20 cellular contexts compared by ENCODE assay signal in the genomic region with DNA sequence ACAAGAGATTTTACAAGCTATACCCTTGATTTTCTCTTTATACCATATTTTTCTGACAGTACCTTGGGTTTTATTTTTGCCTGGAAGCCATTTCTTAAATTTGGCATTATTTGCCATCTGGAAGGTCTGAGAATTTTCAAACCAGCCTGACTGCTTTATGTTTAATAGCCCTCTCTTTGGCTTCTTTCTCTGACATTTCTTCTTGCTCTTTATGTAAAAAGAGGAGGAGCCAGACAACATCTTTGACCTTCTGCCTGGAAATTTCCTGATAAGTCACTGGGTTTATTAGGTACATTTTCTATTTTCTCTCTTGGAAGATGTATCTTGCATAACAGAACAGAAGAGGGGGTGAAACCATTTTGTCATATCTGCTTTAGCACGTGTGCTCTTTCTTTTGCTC.
DNase-seq lines count a peak whose midpoint lies in the region; ATAC-seq and TF ChIP-seq lines count a peak whose summit lies in the region.
"Had no signal": no experiment of that assay in that cellular context is flagged by ENCODE, and none has a peak within 500 bp of the region (broad histone marks: within the 10 kb centered on the region; RNA-seq: fewer than 3 reads in every experiment).

No MANE protein-coding gene starts in this region.

- CTCF ChIA-PET in Caco-2 (lab: Charles Lee), result no interaction called here

- no peaks in the 10 kb centered on the region for H3K27me3 Mint-ChIP-seq in CD4-positive, CD25-positive, alpha-beta regulatory T cell
- H3K27me3 Mint-ChIP-seq in central memory CD8-positive, alpha-beta T cell, result no peaks in the 10 kb centered on the region
- no peaks in the 10 kb centered on the region for H3K27me3 Mint-ChIP-seq in Caco-2 (ENCODE audit: insufficient read depth, unreplicated experiment)
- H3K27me3 Mint-ChIP-seq: CD4-positive, alpha-beta memory T cell had no signal

- peaks cover 7% of the 10 kb centered on the region for H3K4me1 ChIP-seq in CD4-positive, CD25-positive, alpha-beta regulatory T cell (ENCODE audit: control insufficient read depth, insufficient read depth, low read length, poor library complexity, severe bottlenecking)
- H3K4me1 ChIP-seq in prostate gland (replicated peaks) (no peaks in the 10 kb centered on the region), Caco-2 (no peaks in the 10 kb centered on the region)
- H3K4me1 ChIP-seq: HAP-1 had no signal

- intact Hi-C loops in prostate gland (cut with DNase I) (no loop called here), Caco-2 (cut with micrococcal nuclease; ENCODE audit: unreplicated experiment) (no loop called here)

- no peak for TF ChIP-seq CTCF in VCaP (conservative IDR thresholded peaks at IDR 0.05)
- TF ChIP-seq CTCF in prostate gland (IDR thresholded peaks at IDR 0.05), result no peak
- no peak for TF ChIP-seq CTCF in Caco-2 (IDR thresholded peaks at IDR 0.05; ENCODE audit: insufficient read depth in 1 of 2, low read depth in 1 of 2, low read length in 1 of 2, severe bottlenecking in 1 of 2, unreplicated experiment in 1 of 2)

- BruUV-seq in Caco-2 (replicated peaks; lab: Mats Ljungman, UMichigan), result no TSS peak

- H3K4me3 ChIP-seq in CD4-positive, CD25-positive, alpha-beta regulatory T cell (ENCODE audit: low read depth, low read length), result no peak overlapping the region
- H3K4me3 ChIP-seq in prostate gland, result no peak overlapping the region
- no peak overlapping the region for H3K4me3 ChIP-seq in Caco-2 (ENCODE audit: low read depth, low read length)
- H3K4me3 ChIP-seq: GM23248, HAP-1, K562 had no signal

- TF ChIP-seq POLR2A in prostate gland (IDR thresholded peaks at IDR 0.05), result no peak

- peaks cover 20 to 47% (median 32%) of the 10 kb centered on the region in 4 donors for H3K4me1 Mint-ChIP-seq in CD4-positive, CD25-positive, alpha-beta regulatory T cell
- peaks cover 9% of the 10 kb centered on the region for H3K4me1 Mint-ChIP-seq in central memory CD8-positive, alpha-beta T cell
- no peaks in the 10 kb centered on the region for H3K4me1 Mint-ChIP-seq in Caco-2 (ENCODE audit: low read depth, unreplicated experiment)

- no peak for ATAC-seq in CD4-positive, CD25-positive, alpha-beta regulatory T cell (ENCODE audit: low read depth in 2 of 2)
- ATAC-seq in central memory CD8-positive, alpha-beta T cell (replicated peaks; ENCODE audit: extremely low read depth, poor library complexity, severe bottlenecking), result no peak
- no peak for ATAC-seq in HG02642 (IDR thresholded peaks at IDR 0.05; ENCODE audit: poor library complexity, unreplicated experiment)
- ATAC-seq: K562 had no signal

- no peaks in the 10 kb centered on the region for H3K27me3 ChIP-seq in CD4-positive, CD25-positive, alpha-beta regulatory T cell (ENCODE audit: control insufficient read depth, insufficient read depth, low read length)
- H3K27me3 ChIP-seq in prostate gland (replicated peaks; ENCODE audit: insufficient read depth) (no peaks in the 10 kb centered on the region), Caco-2 (replicated peaks; ENCODE audit: control insufficient read depth, insufficient read depth, low read length) (no peaks in the 10 kb centered on the region)
- H3K27me3 ChIP-seq: BE2C had no signal

- no peak for DNase-seq in CD4-positive, CD25-positive, alpha-beta regulatory T cell
- no peak for DNase-seq in central memory CD8-positive, alpha-beta T cell (ENCODE audit: low spot score in 2 of 2)
- DNase-seq in prostate gland (ENCODE audit: low spot score), result no peak
- DNase-seq in NOMO-1 treated with DMSO at 0.1 percent for 48 hours (lab: John Stamatoyannopoulos, UW; ENCODE audit: unreplicated experiment), result no peak
- DNase-seq in activated CD4-positive, alpha-beta T cell treated with anti-CD3 and anti-CD28 coated beads for 4 hours, result no peak
- DNase-seq in Caco-2, result no peak
- DNase-seq: BE2C; C1 segment of cervical spinal cord; Calu3; CD4-positive, alpha-beta memory T cell; DMS 273 treated with DMSO at 0.1 percent for 48 hours; DMS53; DND-41; EL; GM23248 had no signal

- POLR2A ChIA-PET in Caco-2 (lab: Charles Lee), result no interaction called here

- H3K36me3 Mint-ChIP-seq in CD4-positive, CD25-positive, alpha-beta regulatory T cell, result peaks cover 11% of the 10 kb centered on the region
- no peaks in the 10 kb centered on the region for H3K36me3 Mint-ChIP-seq in central memory CD8-positive, alpha-beta T cell (ENCODE audit: insufficient read depth)
- H3K36me3 Mint-ChIP-seq in Caco-2 (ENCODE audit: insufficient read depth, unreplicated experiment), result no peaks in the 10 kb centered on the region

- H3K27ac ChIP-seq in CD4-positive, CD25-positive, alpha-beta regulatory T cell (ENCODE audit: insufficient read depth, low read length, poor library complexity, severe bottlenecking), result no peak overlapping the region
- H3K27ac ChIP-seq in VCaP, result peak overlapping the region; percentile 80
- peak overlapping the region; percentile 36 to 51 for H3K27ac ChIP-seq in prostate gland
- H3K27ac ChIP-seq: GM23248, HL-60 had no signal

- H3K4me3 Mint-ChIP-seq in CD4-positive, CD25-positive, alpha-beta regulatory T cell, result no peak overlapping the region
- no peak overlapping the region for H3K4me3 Mint-ChIP-seq in central memory CD8-positive, alpha-beta T cell
- H3K4me3 Mint-ChIP-seq in Caco-2 (ENCODE audit: unreplicated experiment), result no peak overlapping the region

- peaks cover 0 to 4% (median 0%) of the 10 kb centered on the region in 7 donors for H3K9me3 Mint-ChIP-seq in CD4-positive, CD25-positive, alpha-beta regulatory T cell
- H3K9me3 Mint-ChIP-seq in central memory CD8-positive, alpha-beta T cell, result no peaks in the 10 kb centered on the region
- no peaks in the 10 kb centered on the region for H3K9me3 Mint-ChIP-seq in Caco-2 (ENCODE audit: unreplicated experiment)

- H3K27ac Mint-ChIP-seq in CD4-positive, CD25-positive, alpha-beta regulatory T cell, result peak overlapping the region; percentile 28 to 57 (median 39)
- peak overlapping the region; percentile 6 for H3K27ac Mint-ChIP-seq in central memory CD8-positive, alpha-beta T cell (ENCODE audit: low read depth)
- H3K27ac Mint-ChIP-seq in Caco-2 (ENCODE audit: unreplicated experiment), result no peak overlapping the region

- no peaks in the 10 kb centered on the region for H3K9me3 ChIP-seq in CD4-positive, CD25-positive, alpha-beta regulatory T cell (ENCODE audit: control insufficient read depth in 2 of 2, low read length in 2 of 2)
- H3K9me3 ChIP-seq in prostate gland, result no peaks in the 10 kb centered on the region
- H3K9me3 ChIP-seq in Caco-2, result no peaks in the 10 kb centered on the region
- H3K9me3 ChIP-seq: BE2C, HAP-1 had no signal

- H3K36me3 ChIP-seq in CD4-positive, CD25-positive, alpha-beta regulatory T cell (ENCODE audit: control insufficient read depth, insufficient read depth, low read length), result no peaks in the 10 kb centered on the region
- H3K36me3 ChIP-seq in prostate gland, result no peaks in the 10 kb centered on the region
- no peaks in the 10 kb centered on the region for H3K36me3 ChIP-seq in Caco-2 (ENCODE audit: control insufficient read depth, insufficient read depth, low read length)
- H3K36me3 ChIP-seq: BE2C, HAP-1 had no signal

- 17% methylated on average over 1 of the region's 1 CpG for WGBS in prostate gland
